Comparison of ENCODE assay signal across 4 cellular contexts in the genomic region with DNA sequence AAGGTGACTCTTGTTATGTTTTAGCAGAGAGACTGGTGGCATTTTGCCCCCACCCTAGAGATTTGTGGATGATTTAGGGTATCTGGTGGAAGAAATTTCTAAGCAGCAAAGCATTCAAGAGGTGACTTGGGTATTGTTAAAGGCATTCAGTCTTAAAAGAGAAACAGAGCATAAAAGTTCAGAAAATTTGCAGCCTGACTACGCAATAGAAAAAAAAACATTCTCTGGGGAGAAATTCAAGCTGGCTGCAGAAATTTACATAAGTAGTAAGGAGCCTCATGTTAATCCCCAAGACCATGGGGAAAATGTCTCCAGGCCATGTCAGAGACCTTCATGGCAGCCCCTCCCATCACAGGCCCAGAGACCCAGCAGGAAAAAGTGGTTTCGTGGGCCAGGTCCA.
DNase-seq lines count a peak whose midpoint lies in the region; ATAC-seq lines count a peak whose summit lies in the region.
"Not testable (repeated sequence)": the region's sequence is repeated elsewhere in the genome, so short reads cannot be mapped to it uniquely, and the experiment has no call there.

No MANE protein-coding gene starts in this region.

- not testable (repeated sequence) for H3K14ac ChIP-seq in neuronal stem cell (ENCODE audit: low read length)

- H2BK120ac ChIP-seq in neuronal stem cell (ENCODE audit: low read depth, low read length): not testable (repeated sequence)

- H3K27ac ChIP-seq in Karpas-422 (ENCODE audit: low read length): peak overlapping the region; percentile 84
- H3K27ac ChIP-seq in neuronal stem cell (replicated peaks; ENCODE audit: low read length): not testable (repeated sequence)

- H3K27me3 Mint-ChIP-seq in stimulated activated naive B cell treated with anti-CD40 and anti-IgM and Interleukin-4, amounts not matched to agents 10 μg/mL and 1 μg/mL and 100 μg/mL, for 72 hours: not testable (repeated sequence)

- peaks cover 11 to 20% of the 10 kb centered on the region in 2 donors for H3K9me3 Mint-ChIP-seq in stimulated activated naive B cell treated with anti-CD40 and anti-IgM and Interleukin-4, amounts not matched to agents 10 μg/mL and 1 μg/mL and 100 μg/mL, for 72 hours

- H3K27ac Mint-ChIP-seq in stimulated activated naive B cell treated with anti-CD40 and anti-IgM and Interleukin-4, amounts not matched to agents 10 μg/mL and 1 μg/mL and 100 μg/mL, for 72 hours: peak overlapping the region; percentile 1

- H3K23ac ChIP-seq in neuronal stem cell (ENCODE audit: low read depth, low read length, poor library complexity): not testable (repeated sequence)

- H3K27me3 ChIP-seq in HAP-1 (ENCODE audit: low read depth); Karpas-422 (ENCODE audit: low read length); neuronal stem cell (ENCODE audit: control insufficient read depth in 3 of 3, insufficient read depth in 3 of 3, low read depth in 1 of 3, low read length in 3 of 3): not testable (repeated sequence)

- H3K4me1 ChIP-seq in HAP-1: peaks cover 15% of the 10 kb centered on the region
- peaks cover 52% of the 10 kb centered on the region for H3K4me1 ChIP-seq in Karpas-422 (ENCODE audit: low read length)
- H3K4me1 ChIP-seq in neuronal stem cell (ENCODE audit: control insufficient read depth in 2 of 2, insufficient read depth in 1 of 2, low read depth in 1 of 2, low read length in 2 of 2): not testable (repeated sequence)

- H3K79me1 ChIP-seq in neuronal stem cell (ENCODE audit: low read depth, low read length): not testable (repeated sequence)

- not testable (repeated sequence) for H4K91ac ChIP-seq in neuronal stem cell (ENCODE audit: low read depth, low read length, poor library complexity)

- H4K20me1 ChIP-seq in Karpas-422 (ENCODE audit: insufficient read depth, low read depth, low read length): not testable (repeated sequence)

- in situ Hi-C loops in HAP-1 (cut with MboI; ENCODE audit: low sequenced_read_pairs): not testable (repeated sequence)

- not testable (repeated sequence) for H2BK5ac ChIP-seq in neuronal stem cell (ENCODE audit: low read length)

- H3K36me3 ChIP-seq in HAP-1 (replicated peaks); Karpas-422 (ENCODE audit: insufficient read depth, low read length); neuronal stem cell (replicated peaks in 1 of 2; ENCODE audit: control insufficient read depth in 2 of 2, insufficient read depth in 2 of 2, low read length in 2 of 2): not testable (repeated sequence)

- H3K9me2 ChIP-seq in Karpas-422 (replicated peaks; ENCODE audit: insufficient read depth, low read length): not testable (repeated sequence)

- not testable (repeated sequence) for H2AFZ ChIP-seq in Karpas-422 (ENCODE audit: low read length); neuronal stem cell (ENCODE audit: low read length)

- peaks cover 40% of the 10 kb centered on the region for H3K79me2 ChIP-seq in Karpas-422 (ENCODE audit: low read length)

- whole genome bisulfite sequencing in neuronal stem cell (ENCODE audit: extremely low coverage in 2 of 2, insufficient read length in 2 of 2, insufficient replicate concordance in 1 of 2), 2 donors: no CpG with 5 or more reads among the region's 2 CpGs

- not testable (repeated sequence) for H3K4me3 ChIP-seq in HAP-1; neuronal stem cell (ENCODE audit: low read length in 2 of 2)
- peak overlapping the region; percentile 49 for H3K4me3 ChIP-seq in Karpas-422 (ENCODE audit: low read length)

- H3K4me3 Mint-ChIP-seq in stimulated activated naive B cell treated with anti-CD40 and anti-IgM and Interleukin-4, amounts not matched to agents 10 μg/mL and 1 μg/mL and 100 μg/mL, for 72 hours: not testable (repeated sequence)

- not testable (repeated sequence) for H2BK15ac ChIP-seq in neuronal stem cell (ENCODE audit: low read length)

- ATAC-seq in stimulated activated naive B cell treated with anti-CD40 and anti-IgM and Interleukin-4, amounts not matched to agents 10 μg/mL and 1 μg/mL and 100 μg/mL, for 72 hours (replicated peaks): not testable (repeated sequence)

- not testable (repeated sequence) for H3K4me1 Mint-ChIP-seq in stimulated activated naive B cell treated with anti-CD40 and anti-IgM and Interleukin-4, amounts not matched to agents 10 μg/mL and 1 μg/mL and 100 μg/mL, for 72 hours

- not testable (repeated sequence) for H3K9me3 ChIP-seq in HAP-1; Karpas-422 (ENCODE audit: low read length); neuronal stem cell (replicated peaks in 1 of 2; ENCODE audit: control insufficient read depth in 2 of 2, insufficient read depth in 1 of 2, low read depth in 1 of 2, low read length in 2 of 2)

- H3K4ac ChIP-seq in neuronal stem cell (ENCODE audit: low read length): not testable (repeated sequence)

- H3K4me2 ChIP-seq in Karpas-422 (ENCODE audit: low read depth, low read length, poor library complexity, severe bottlenecking): peak overlapping the region; percentile 57
- not testable (repeated sequence) for H3K4me2 ChIP-seq in neuronal stem cell (ENCODE audit: insufficient read depth, low read length, poor library complexity, severe bottlenecking)

- DNase-seq in HAP-1 (ENCODE audit: low spot score in 2 of 2): peak; percentile 46 to 50
- DNase-seq in Karpas-422: peak; percentile 79
- not testable (repeated sequence) for DNase-seq in neuronal stem cell (ENCODE audit: low spot score); stimulated activated naive B cell treated with anti-CD40 and anti-IgM and Interleukin-4, amounts not matched to agents 10 μg/mL and 1 μg/mL and 100 μg/mL, for 72 hours

- H2BK12ac ChIP-seq in neuronal stem cell (ENCODE audit: low read length): not testable (repeated sequence)

- not testable (repeated sequence) for H4K8ac ChIP-seq in neuronal stem cell (ENCODE audit: low read depth, low read length)

- H2AK5ac ChIP-seq in neuronal stem cell (ENCODE audit: low read depth, low read length): not testable (repeated sequence)

- peaks cover 15 to 54% of the 10 kb centered on the region in 2 donors for H3K36me3 Mint-ChIP-seq in stimulated activated naive B cell treated with anti-CD40 and anti-IgM and Interleukin-4, amounts not matched to agents 10 μg/mL and 1 μg/mL and 100 μg/mL, for 72 hours

- peak overlapping the region; percentile 41 for H3K9ac ChIP-seq in Karpas-422 (ENCODE audit: low read length)
- H3K9ac ChIP-seq in neuronal stem cell (ENCODE audit: low read depth, low read length, poor library complexity): not testable (repeated sequence)

- peak overlapping the region; percentile 7 for H3K18ac ChIP-seq in neuronal stem cell (ENCODE audit: low read length)
